In the genomic region with DNA sequence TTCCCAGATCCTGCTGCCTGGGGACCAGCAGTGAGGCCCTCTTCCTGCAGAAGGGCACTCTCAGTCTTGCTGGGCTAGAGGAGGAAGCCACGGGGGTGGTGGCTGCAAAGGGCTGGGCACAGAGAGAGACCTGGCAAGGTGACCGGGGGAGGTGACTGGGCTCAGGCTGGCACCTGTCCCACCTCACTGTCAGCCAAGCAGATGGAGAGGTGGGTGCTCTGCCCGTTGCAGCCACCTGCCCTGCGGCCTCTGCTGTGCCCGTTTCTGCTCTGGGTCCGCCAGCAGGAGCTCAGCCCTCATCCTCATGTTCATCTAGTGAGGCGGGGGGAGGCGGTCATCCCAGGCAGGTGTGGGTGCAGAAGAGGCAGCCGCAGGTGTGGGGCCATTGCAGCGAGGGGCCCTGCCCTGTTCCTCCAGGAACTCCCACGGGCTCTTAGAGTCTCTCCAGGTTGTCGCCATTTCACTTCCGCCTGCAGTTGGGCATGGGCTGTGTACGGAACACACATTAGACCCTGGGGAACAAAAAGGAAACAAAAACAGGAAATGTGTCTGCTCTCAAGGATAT, we compare ENCODE assay signal across 12 cellular contexts. TPM values are rescaled to one million over a fixed set of nuclear protein-coding genes. Genes with fewer than 3 reads are reported as not detected.
DNase-seq lines count a peak whose midpoint lies in the region; ATAC-seq, FAIRE-seq and TF ChIP-seq lines count a peak whose summit lies in the region.
"Had no signal": no experiment of that assay in that cellular context is flagged by ENCODE, and none has a peak within 500 bp of the region (broad histone marks: within the 10 kb centered on the region; RNA-seq: fewer than 3 reads in every experiment).

No MANE protein-coding gene starts in this region.

- intact Hi-C loops in pancreas (cut with DNase I) = no loop called here

- H3K4me1 ChIP-seq in pancreas = peaks cover 10 to 19% (median 13%) of the 10 kb centered on the region in 3 donors

- peak; percentile 67 for ATAC-seq in GM18907 (IDR thresholded peaks at IDR 0.05; ENCODE audit: unreplicated experiment)
- ATAC-seq in HG02852 (IDR thresholded peaks at IDR 0.05; ENCODE audit: unreplicated experiment) = peak; percentile 51
- peak; percentile 44 to 61 (median 52) for ATAC-seq in pancreas
- ATAC-seq in HG03159 (IDR thresholded peaks at IDR 0.05; ENCODE audit: unreplicated experiment) = no peak

- TF ChIP-seq CTCF in pancreas (IDR thresholded peaks at IDR 0.05) = no peak

- H3K27ac ChIP-seq in pancreas = peak overlapping the region in 2 of 4 donors; percentile 12 to 30

- no peaks in the 10 kb centered on the region for H3K9me3 ChIP-seq in pancreas

- H3K4me3 ChIP-seq in pancreas = no peak overlapping the region

- DNase-seq in NCI-H69 (lab: John Stamatoyannopoulos, UW) (peak; percentile 97), pancreas (peak; percentile 72 to 88 (median 78)), AG08395 (ENCODE audit: low spot score) (no peak)
- DNase-seq in stimulated activated naive CD4-positive, alpha-beta T cell treated with Interleukin-2 at 50 U/mL for 16 hours (lab: John Stamatoyannopoulos, UW) = no peak
- DNase-seq in stimulated activated CD4-positive, alpha-beta T cell treated with anti-CD3 and anti-CD28 coated beads, Interleukin-4, amount 100 ng/mL, for 1 hour = no peak
- DNase-seq: activated T-cell treated with anti-CD3 and anti-CD28 coated beads, Interleukin-2, amount 50 U/mL, for 1 hour; Right ventricle myocardium superior; stimulated activated CD4-positive, alpha-beta T cell treated with anti-CD3 and anti-CD28 coated beads, Interleukin-4, amount 100 ng/mL, for 4 hours had no signal

- H3K36me3 ChIP-seq in pancreas = no peaks in the 10 kb centered on the region

- 53 to 58% methylated on average over 13 to 14 of the region's 14 CpGs for WGBS in pancreas, 2 donors

- no peaks in the 10 kb centered on the region for H3K27me3 ChIP-seq in pancreas

- FAIRE-seq in pancreas (lab: Jason Lieb, UNC) = no peak

RNA-seq across cellular contexts. Expression of gene TMEM209, which starts 55.5 kb away (rescaled TPM):
- total RNA-seq in pancreas = 10 to 100 TPM in 5 of 6 donors, 1 to 10 TPM in 1; 9.3 to 16.1 (median 11.4) TPM
- 1 to 10 TPM; 4.2 to 5.9 TPM for polyA plus RNA-seq in pancreas

RNA-seq across cellular contexts. Expression of gene SSMEM1, which starts 58.0 kb away (rescaled TPM):
- not detected for total RNA-seq in pancreas
- polyA plus RNA-seq in pancreas = under 1 TPM in 1 of 2 donors, not detected in 1; 0.09 TPM
- total RNA-seq: lung microvascular endothelial cell, Right ventricle myocardium superior had no signal

Comparison
In these comparisons a context has a peak if more than half of its experiments do, and no peak if none do; other contexts are left out.
1. DNase-seq: peak in NCI-H69 (single experiment) and pancreas (6 of 6); none in stimulated activated naive CD4-positive, alpha-beta T cell treated with Interleukin-2 at 50 U/mL for 16 hours (single experiment), AG08395 (single experiment) and stimulated activated CD4-positive, alpha-beta T cell treated with anti-CD3 and anti-CD28 coated beads, Interleukin-4, amount 100 ng/mL, for 1 hour (single experiment).